ENCODE assay signal across 15 cellular contexts in genomic region chr9:82763631-82764030, GRCh38.
DNase-seq lines count a peak whose midpoint lies in the region; ATAC-seq, FAIRE-seq and TF ChIP-seq lines count a peak whose summit lies in the region.
"Had no signal": no experiment of that assay in that cellular context is flagged by ENCODE, and none has a peak within 500 bp of the region (broad histone marks: within the 10 kb centered on the region; RNA-seq: fewer than 3 reads in every experiment).

No MANE protein-coding gene starts in this region.

- TF ChIP-seq CTCF in A549 (IDR thresholded peaks at IDR 0.05) (no peak), OCI-LY1 (IDR thresholded peaks at IDR 0.05; ENCODE audit: low read length) (peak; percentile 38; the same call in 1 of the 2 replicates), epithelial cell of proximal tubule (conservative IDR thresholded peaks at IDR 0.05; ENCODE audit: low read depth, low read length) (peak; percentile 13)
- TF ChIP-seq CTCF in CD4-positive, alpha-beta T cell (IDR thresholded peaks at IDR 0.05): no peak

- intact Hi-C loops in CD4-positive, alpha-beta T cell (cut with DNase I, micrococcal nuclease): no loop called here

- no peaks in the 10 kb centered on the region for H4K20me1 ChIP-seq in OCI-LY1 (ENCODE audit: insufficient read depth, low read length)

- 0% methylated on average over 2 of the region's 2 CpGs for WGBS in A549 (ENCODE audit: missing lambda C conversion rate)

- H3K9ac ChIP-seq in OCI-LY1 (ENCODE audit: low read length): no peak overlapping the region

- H3K27ac Mint-ChIP-seq in CD4-positive, alpha-beta T cell: no peak overlapping the region
- H3K27ac Mint-ChIP-seq: activated CD4-positive, alpha-beta T cell treated with anti-CD3 and anti-CD28 coated beads, Interleukin-2, amount 10 ng/mL, durations not matched to agents 7 days and 5 days had no signal

- H3K4me3 Mint-ChIP-seq in CD4-positive, alpha-beta T cell: no peak overlapping the region
- H3K4me3 Mint-ChIP-seq: activated CD4-positive, alpha-beta T cell treated with anti-CD3 and anti-CD28 coated beads, Interleukin-2, amount 10 ng/mL, durations not matched to agents 7 days and 5 days had no signal

- H3K79me2 ChIP-seq in OCI-LY1 (ENCODE audit: insufficient read depth, low read length): no peaks in the 10 kb centered on the region

- peak in 1 of 2 experiments; percentile 9 for DNase-seq in A549 (ENCODE audit: low read depth in 1 of 2, low spot score in 1 of 2)
- peak; percentile 7 for DNase-seq in H4 (ENCODE audit: low spot score)
- no peak for DNase-seq in epithelial cell of proximal tubule (ENCODE audit: low read depth)
- DNase-seq in CD4-positive, alpha-beta T cell: no peak
- DNase-seq: activated CD4-positive, alpha-beta T cell treated with anti-CD3 and anti-CD28 coated beads, Interleukin-2, amount 10 ng/mL, durations not matched to agents 7 days and 5 days; erythroblast; heart right ventricle had no signal

- no peaks in the 10 kb centered on the region for H3K27me3 Mint-ChIP-seq in CD4-positive, alpha-beta T cell
- H3K27me3 Mint-ChIP-seq: activated CD4-positive, alpha-beta T cell treated with anti-CD3 and anti-CD28 coated beads, Interleukin-2, amount 10 ng/mL, durations not matched to agents 7 days and 5 days had no signal

- H3K4me2 ChIP-seq in A549: no peak overlapping the region
- H3K4me2 ChIP-seq in OCI-LY1 (ENCODE audit: low read length): no peak overlapping the region

- TF ChIP-seq RAD21 in A549 (conservative IDR thresholded peaks at IDR 0.05 in 1 of 2, IDR thresholded peaks at IDR 0.05 in 1 of 2): peak; percentile 19 to 28; a peak in 2 of 5 replicates

- H3K4me3 ChIP-seq in A549 (no peak overlapping the region), OCI-LY1 (ENCODE audit: low read depth, low read length, poor library complexity, severe bottlenecking) (no peak overlapping the region), epithelial cell of proximal tubule (ENCODE audit: low read depth, low read length) (no peak overlapping the region)
- H3K4me3 ChIP-seq: heart right ventricle had no signal

- CTCF ChIA-PET in A549 (lab: Yijun Ruan, JAX): no interaction called here
- CTCF ChIA-PET in CD4-positive, alpha-beta T cell (lab: Charles Lee): no interaction called here

- H3K36me3 Mint-ChIP-seq in CD4-positive, alpha-beta T cell (ENCODE audit: low read depth): no peaks in the 10 kb centered on the region

- H2AFZ ChIP-seq in OCI-LY1 (ENCODE audit: low read length): no peak overlapping the region

- no peaks in the 10 kb centered on the region for H3K4me1 Mint-ChIP-seq in CD4-positive, alpha-beta T cell (ENCODE audit: low read depth)
- H3K4me1 Mint-ChIP-seq: activated CD4-positive, alpha-beta T cell treated with anti-CD3 and anti-CD28 coated beads, Interleukin-2, amount 10 ng/mL, durations not matched to agents 7 days and 5 days had no signal

- H3K4me1 ChIP-seq in A549 (no peaks in the 10 kb centered on the region), OCI-LY1 (ENCODE audit: insufficient read depth, low read length, severe bottlenecking) (no peaks in the 10 kb centered on the region)
- H3K4me1 ChIP-seq: heart right ventricle had no signal

- no peaks in the 10 kb centered on the region for H3K27me3 ChIP-seq in OCI-LY1 (ENCODE audit: insufficient read depth, low read length)
- no peaks in the 10 kb centered on the region for H3K27me3 ChIP-seq in CD4-positive, alpha-beta T cell (ENCODE audit: control insufficient read depth, insufficient read depth, low read length)

- ATAC-seq in A549: peak in 1 of 2 experiments; percentile 38; a peak in 2 of 6 replicates
- no peak for ATAC-seq in CD4-positive, alpha-beta T cell (ENCODE audit: poor library complexity)
- ATAC-seq in HG03439 (IDR thresholded peaks at IDR 0.05; ENCODE audit: unreplicated experiment): no peak
- no peak for ATAC-seq in GM18502 (IDR thresholded peaks at IDR 0.05; ENCODE audit: poor library complexity, unreplicated experiment)
- ATAC-seq in HG02571 (IDR thresholded peaks at IDR 0.05; ENCODE audit: unreplicated experiment): no peak
- ATAC-seq: HCT116, heart right ventricle, left lobe of liver had no signal

- H3K9me3 ChIP-seq in A549 (no peaks in the 10 kb centered on the region), OCI-LY1 (ENCODE audit: low read length) (no peaks in the 10 kb centered on the region)
- no peaks in the 10 kb centered on the region for H3K9me3 ChIP-seq in CD4-positive, alpha-beta T cell (ENCODE audit: control insufficient read depth, low read length)
- H3K9me3 ChIP-seq: heart right ventricle had no signal

- H3K36me3 ChIP-seq in OCI-LY1 (ENCODE audit: insufficient read depth, low read length): no peaks in the 10 kb centered on the region
- H3K36me3 ChIP-seq: heart right ventricle had no signal

- no peak for FAIRE-seq in A549 (lab: Jason Lieb, UNC)
- FAIRE-seq: colon, D721Med had no signal

- peaks cover 6% of the 10 kb centered on the region for H3K9me3 Mint-ChIP-seq in CD4-positive, alpha-beta T cell

- no peaks in the 10 kb centered on the region for H3F3A ChIP-seq in OCI-LY1 (ENCODE audit: insufficient read depth, low read length)

- TF ChIP-seq EP300 in A549 (IDR thresholded peaks at IDR 0.05): no peak

- H3K9me2 ChIP-seq in OCI-LY1 (ENCODE audit: low read depth, low read length): no peaks in the 10 kb centered on the region

- POLR2A ChIA-PET in A549 (lab: Yijun Ruan, JAX): no interaction called here
- POLR2A ChIA-PET in CD4-positive, alpha-beta T cell (lab: Charles Lee): no interaction called here

- no peak for TF ChIP-seq POLR2A in A549 (IDR thresholded peaks at IDR 0.05; ENCODE audit: low read length)

- no peak overlapping the region for H3K27ac ChIP-seq in A549
- no peak overlapping the region for H3K27ac ChIP-seq in OCI-LY1 (ENCODE audit: low read depth, low read length, poor library complexity, severe bottlenecking)
- no peak overlapping the region for H3K27ac ChIP-seq in CD4-positive, alpha-beta T cell (ENCODE audit: low read depth, low read length)
- H3K27ac ChIP-seq: heart right ventricle had no signal

TF ChIP-seq in A549, 52 proteins besides CTCF, POLR2A, EP300 and RAD21:
- TF ChIP-seq FOXS1 (CRISPR knock-in tag; IDR thresholded peaks at IDR 0.05): no peak
- no peak for TF ChIP-seq HMGXB4 (CRISPR knock-in tag; IDR thresholded peaks at IDR 0.05; ENCODE audit: borderline replicate concordance)
- no peak for TF ChIP-seq ZFP36 (IDR thresholded peaks at IDR 0.05; ENCODE audit: borderline replicate concordance, partially characterized antibody)
- TF ChIP-seq HEYL (CRISPR knock-in tag; IDR thresholded peaks at IDR 0.05): no peak
- TF ChIP-seq HOXA7 (CRISPR knock-in tag; IDR thresholded peaks at IDR 0.05): no peak
- TF ChIP-seq CBX2 (IDR thresholded peaks at IDR 0.05; ENCODE audit: borderline replicate concordance, low read depth): no peak
- TF ChIP-seq ZSCAN20 (CRISPR knock-in tag; IDR thresholded peaks at IDR 0.05): no peak
- no peak for TF ChIP-seq MAZ (IDR thresholded peaks at IDR 0.05; ENCODE audit: borderline replicate concordance, low read depth, low read length)
- TF ChIP-seq EHMT2 (IDR thresholded peaks at IDR 0.05; ENCODE audit: low read depth): no peak
- TF ChIP-seq MAFK (IDR thresholded peaks at IDR 0.05; ENCODE audit: partially characterized antibody): no peak
- TF ChIP-seq E2F6 (IDR thresholded peaks at IDR 0.05; ENCODE audit: borderline replicate concordance, low read depth): no peak
- TF ChIP-seq HDAC2 (IDR thresholded peaks at IDR 0.05): no peak
- TF ChIP-seq PHF8 (IDR thresholded peaks at IDR 0.05; ENCODE audit: borderline replicate concordance, low read depth): no peak
- no peak for TF ChIP-seq HES2 (IDR thresholded peaks at IDR 0.05)
- no peak for TF ChIP-seq RCOR1 (IDR thresholded peaks at IDR 0.05; ENCODE audit: low read depth, low read length)
- no peak for TF ChIP-seq MAX (IDR thresholded peaks at IDR 0.05)

Comparison
In these comparisons a context has a peak if more than half of its experiments do, and no peak if none do; other contexts are left out.
1. CTCF ChIP-seq: peak in OCI-LY1 (single experiment) and epithelial cell of proximal tubule (single experiment); none in A549 (single experiment) and CD4-positive, alpha-beta T cell (single experiment).